ENCODE assay signal across 2 cellular contexts in genomic region chr4:9490986-9491385, GRCh38. TPM values are rescaled to one million over a fixed set of nuclear protein-coding genes. Genes with fewer than 3 reads are reported as not detected.
"Had no signal": no experiment of that assay in that cellular context is flagged by ENCODE, and none has a peak within 500 bp of the region (broad histone marks: within the 10 kb centered on the region; RNA-seq: fewer than 3 reads in every experiment).

No MANE protein-coding gene starts in this region.

RNA-seq across cellular contexts. Expression of gene DEFB131A, which starts 46.8 kb away (rescaled TPM):
- total RNA-seq: G401, GM12878 had no signal
